1 cellular context compared by ENCODE assay signal in genomic region chr7:51021906-51022570, GRCh38.
TF ChIP-seq lines count a peak whose summit lies in the region.

No MANE protein-coding gene starts in this region.

TF ChIP-seq in K562, 482 proteins besides CTCF, POLR2A, EP300 and RAD21 (continued from another document):
- TF ChIP-seq ZNF75A (CRISPR knock-in tag; IDR thresholded peaks at IDR 0.05) (no peak), POLR2H (tag; IDR thresholded peaks at IDR 0.05; ENCODE audit: low read depth) (no peak), SETDB1 (IDR thresholded peaks at IDR 0.05; ENCODE audit: low read length) (no peak), ZNF717 (CRISPR knock-in tag; IDR thresholded peaks at IDR 0.05) (no peak), SREBF1 (IDR thresholded peaks at IDR 0.05; ENCODE audit: borderline replicate concordance, low read depth, low read length) (no peak), ZNF444 (CRISPR knock-in tag; IDR thresholded peaks at IDR 0.05) (no peak), THRA (IDR thresholded peaks at IDR 0.05) (no peak), NCOA6 (IDR thresholded peaks at IDR 0.05) (no peak), MCM7 (IDR thresholded peaks at IDR 0.05) (no peak), MTA2 (IDR thresholded peaks at IDR 0.05; ENCODE audit: low read depth) (no peak), GABPB1 (CRISPR knock-in tag; IDR thresholded peaks at IDR 0.05) (no peak), JUN (IDR thresholded peaks at IDR 0.05; ENCODE audit: borderline replicate concordance, low read depth, low read length) (no peak), JUN (CRISPR knock-in tag; IDR thresholded peaks at IDR 0.05; ENCODE audit: borderline replicate concordance) (no peak)
